ENCODE assay signal across 1 cellular context in the genomic region with DNA sequence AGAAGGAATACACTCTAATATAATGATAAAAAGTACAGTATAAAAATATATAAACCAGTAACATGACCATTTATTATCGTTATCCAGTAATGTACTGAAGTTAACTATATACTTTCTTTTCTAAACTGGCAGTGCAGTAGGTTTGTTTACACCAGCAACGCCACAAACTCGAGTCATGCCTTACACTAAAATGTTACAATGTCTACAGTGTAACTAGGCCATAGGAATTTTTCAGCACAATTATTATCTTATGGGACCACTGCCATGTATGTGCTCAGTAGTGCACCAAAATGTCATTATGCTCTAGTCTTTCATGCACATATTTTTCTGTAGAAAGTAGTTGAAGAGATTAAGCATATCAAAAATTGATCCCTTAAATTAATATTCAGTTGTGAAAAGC.
TF ChIP-seq lines count a peak whose summit lies in the region.

No MANE protein-coding gene starts in this region.

TF ChIP-seq in SK-N-SH, 30 proteins besides CTCF, POLR2A, EP300 and RAD21 (continued from another document):
- TF ChIP-seq, protein P1, sequence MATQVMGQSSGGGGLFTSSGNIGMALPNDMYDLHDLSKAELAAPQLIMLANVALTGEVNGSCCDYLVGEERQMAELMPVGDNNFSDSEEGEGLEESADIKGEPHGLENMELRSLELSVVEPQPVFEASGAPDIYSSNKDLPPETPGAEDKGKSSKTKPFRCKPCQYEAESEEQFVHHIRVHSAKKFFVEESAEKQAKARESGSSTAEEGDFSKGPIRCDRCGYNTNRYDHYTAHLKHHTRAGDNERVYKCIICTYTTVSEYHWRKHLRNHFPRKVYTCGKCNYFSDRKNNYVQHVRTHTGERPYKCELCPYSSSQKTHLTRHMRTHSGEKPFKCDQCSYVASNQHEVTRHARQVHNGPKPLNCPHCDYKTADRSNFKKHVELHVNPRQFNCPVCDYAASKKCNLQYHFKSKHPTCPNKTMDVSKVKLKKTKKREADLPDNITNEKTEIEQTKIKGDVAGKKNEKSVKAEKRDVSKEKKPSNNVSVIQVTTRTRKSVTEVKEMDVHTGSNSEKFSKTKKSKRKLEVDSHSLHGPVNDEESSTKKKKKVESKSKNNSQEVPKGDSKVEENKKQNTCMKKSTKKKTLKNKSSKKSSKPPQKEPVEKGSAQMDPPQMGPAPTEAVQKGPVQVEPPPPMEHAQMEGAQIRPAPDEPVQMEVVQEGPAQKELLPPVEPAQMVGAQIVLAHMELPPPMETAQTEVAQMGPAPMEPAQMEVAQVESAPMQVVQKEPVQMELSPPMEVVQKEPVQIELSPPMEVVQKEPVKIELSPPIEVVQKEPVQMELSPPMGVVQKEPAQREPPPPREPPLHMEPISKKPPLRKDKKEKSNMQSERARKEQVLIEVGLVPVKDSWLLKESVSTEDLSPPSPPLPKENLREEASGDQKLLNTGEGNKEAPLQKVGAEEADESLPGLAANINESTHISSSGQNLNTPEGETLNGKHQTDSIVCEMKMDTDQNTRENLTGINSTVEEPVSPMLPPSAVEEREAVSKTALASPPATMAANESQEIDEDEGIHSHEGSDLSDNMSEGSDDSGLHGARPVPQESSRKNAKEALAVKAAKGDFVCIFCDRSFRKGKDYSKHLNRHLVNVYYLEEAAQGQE (IDR thresholded peaks at IDR 0.05; ENCODE audit: low read depth, low read length): no peak
- TF ChIP-seq, protein P2, sequence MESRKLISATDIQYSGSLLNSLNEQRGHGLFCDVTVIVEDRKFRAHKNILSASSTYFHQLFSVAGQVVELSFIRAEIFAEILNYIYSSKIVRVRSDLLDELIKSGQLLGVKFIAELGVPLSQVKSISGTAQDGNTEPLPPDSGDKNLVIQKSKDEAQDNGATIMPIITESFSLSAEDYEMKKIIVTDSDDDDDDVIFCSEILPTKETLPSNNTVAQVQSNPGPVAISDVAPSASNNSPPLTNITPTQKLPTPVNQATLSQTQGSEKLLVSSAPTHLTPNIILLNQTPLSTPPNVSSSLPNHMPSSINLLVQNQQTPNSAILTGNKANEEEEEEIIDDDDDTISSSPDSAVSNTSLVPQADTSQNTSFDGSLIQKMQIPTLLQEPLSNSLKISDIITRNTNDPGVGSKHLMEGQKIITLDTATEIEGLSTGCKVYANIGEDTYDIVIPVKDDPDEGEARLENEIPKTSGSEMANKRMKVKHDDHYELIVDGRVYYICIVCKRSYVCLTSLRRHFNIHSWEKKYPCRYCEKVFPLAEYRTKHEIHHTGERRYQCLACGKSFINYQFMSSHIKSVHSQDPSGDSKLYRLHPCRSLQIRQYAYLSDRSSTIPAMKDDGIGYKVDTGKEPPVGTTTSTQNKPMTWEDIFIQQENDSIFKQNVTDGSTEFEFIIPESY (IDR thresholded peaks at IDR 0.05; ENCODE audit: borderline replicate concordance, low read depth): no peak
- TF ChIP-seq TEAD4 (IDR thresholded peaks at IDR 0.05; ENCODE audit: borderline replicate concordance, insufficient read depth): no peak
- TF ChIP-seq SMC3 (IDR thresholded peaks at IDR 0.05; ENCODE audit: low read depth, low read length): no peak
- no peak for TF ChIP-seq GABPA (IDR thresholded peaks at IDR 0.05; ENCODE audit: low read depth)
- TF ChIP-seq YY1 (IDR thresholded peaks at IDR 0.05; ENCODE audit: low read depth): no peak
- TF ChIP-seq RFX5 (IDR thresholded peaks at IDR 0.05; ENCODE audit: low read length): no peak
- TF ChIP-seq NFIC (IDR thresholded peaks at IDR 0.05; ENCODE audit: borderline replicate concordance): no peak
- TF ChIP-seq, protein P3, sequence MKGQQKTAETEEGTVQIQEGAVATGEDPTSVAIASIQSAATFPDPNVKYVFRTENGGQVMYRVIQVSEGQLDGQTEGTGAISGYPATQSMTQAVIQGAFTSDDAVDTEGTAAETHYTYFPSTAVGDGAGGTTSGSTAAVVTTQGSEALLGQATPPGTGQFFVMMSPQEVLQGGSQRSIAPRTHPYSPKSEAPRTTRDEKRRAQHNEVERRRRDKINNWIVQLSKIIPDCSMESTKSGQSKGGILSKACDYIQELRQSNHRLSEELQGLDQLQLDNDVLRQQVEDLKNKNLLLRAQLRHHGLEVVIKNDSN (IDR thresholded peaks at IDR 0.05; ENCODE audit: borderline replicate concordance, low read depth): no peak
- TF ChIP-seq RXRA (IDR thresholded peaks at IDR 0.05; ENCODE audit: borderline replicate concordance, low read depth): no peak
- TF ChIP-seq EZH2phosphoT487 (IDR thresholded peaks at IDR 0.05; ENCODE audit: borderline replicate concordance, low read depth): no peak
- TF ChIP-seq, protein P4, sequence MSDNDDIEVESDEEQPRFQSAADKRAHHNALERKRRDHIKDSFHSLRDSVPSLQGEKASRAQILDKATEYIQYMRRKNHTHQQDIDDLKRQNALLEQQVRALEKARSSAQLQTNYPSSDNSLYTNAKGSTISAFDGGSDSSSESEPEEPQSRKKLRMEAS (IDR thresholded peaks at IDR 0.05; ENCODE audit: low read depth): no peak
- TF ChIP-seq, protein P5, sequence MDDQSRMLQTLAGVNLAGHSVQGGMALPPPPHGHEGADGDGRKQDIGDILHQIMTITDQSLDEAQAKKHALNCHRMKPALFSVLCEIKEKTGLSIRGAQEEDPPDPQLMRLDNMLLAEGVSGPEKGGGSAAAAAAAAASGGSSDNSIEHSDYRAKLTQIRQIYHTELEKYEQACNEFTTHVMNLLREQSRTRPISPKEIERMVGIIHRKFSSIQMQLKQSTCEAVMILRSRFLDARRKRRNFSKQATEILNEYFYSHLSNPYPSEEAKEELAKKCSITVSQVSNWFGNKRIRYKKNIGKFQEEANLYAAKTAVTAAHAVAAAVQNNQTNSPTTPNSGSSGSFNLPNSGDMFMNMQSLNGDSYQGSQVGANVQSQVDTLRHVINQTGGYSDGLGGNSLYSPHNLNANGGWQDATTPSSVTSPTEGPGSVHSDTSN (IDR thresholded peaks at IDR 0.05): no peak
